In genomic region chr3:190182418-190183043, GRCh38 we compare ENCODE assay signal across 16 cellular contexts.
A peak's percentile ranks its signal among the peaks of the same experiment; 100 is the strongest.
DNase-seq lines count a peak whose midpoint lies in the region; ATAC-seq and TF ChIP-seq lines count a peak whose summit lies in the region.
"Had no signal": no experiment of that assay in that cellular context is flagged by ENCODE, and none has a peak within 500 bp of the region (broad histone marks: within the 10 kb centered on the region; RNA-seq: fewer than 3 reads in every experiment).

No MANE protein-coding gene starts in this region.

- DNase-seq in HFFc6, result peak; percentile 61
- DNase-seq in astrocyte of the spinal cord (ENCODE audit: low read depth, low spot score), result peak; percentile 67
- DNase-seq in hepatocyte (ENCODE audit: low spot score), result no peak
- DNase-seq in effector CD8-positive, alpha-beta T cell (lab: John Stamatoyannopoulos, UW), result no peak
- DNase-seq in GM03348 (ENCODE audit: low spot score), result no peak
- DNase-seq in 8988T, result no peak
- DNase-seq: activated B cell treated with CpG ODN at 0.5 μM for 24 hours; activated naive CD4-positive, alpha-beta T cell; CD4-positive, CD25-positive, alpha-beta regulatory T cell; NCI-H1694 treated with DMSO at 0.1 percent for 48 hours; posterior cingulate gyrus; T-helper 1 cell had no signal

- peak overlapping the region; percentile 52 for H3K27ac ChIP-seq in hepatocyte

- in situ Hi-C loops in astrocyte of the spinal cord (cut with HindIII; ENCODE audit: low sequenced_read_pairs), result no loop called here

- H3K4me2 ChIP-seq in hepatocyte, result no peak overlapping the region
- H3K4me2 ChIP-seq in skeletal muscle satellite cell (ENCODE audit: low read length), result peak overlapping the region; percentile 53

- peaks cover 6% of the 10 kb centered on the region for H3K9me3 Mint-ChIP-seq in HFFc6
- H3K9me3 Mint-ChIP-seq: activated B cell treated with CpG ODN at 0.5 μM for 24 hours; central memory CD8-positive, alpha-beta T cell had no signal

- H3K4me3 Mint-ChIP-seq in HFFc6, result peak overlapping the region; percentile 75
- H3K4me3 Mint-ChIP-seq: activated B cell treated with CpG ODN at 0.5 μM for 24 hours; CD4-positive, CD25-positive, alpha-beta regulatory T cell; central memory CD8-positive, alpha-beta T cell had no signal

- H4K20me1 ChIP-seq in hepatocyte (ENCODE audit: insufficient read depth, poor library complexity, severe bottlenecking), result no peaks in the 10 kb centered on the region

- TF ChIP-seq CTCF in HFFc6 (IDR thresholded peaks at IDR 0.05), result no peak
- TF ChIP-seq CTCF in astrocyte of the spinal cord (IDR thresholded peaks at IDR 0.05; ENCODE audit: low read depth, low read length), result no peak
- TF ChIP-seq CTCF in hepatocyte (IDR thresholded peaks at IDR 0.05; ENCODE audit: poor library complexity), result no peak

- H3K79me2 ChIP-seq in hepatocyte, result no peaks in the 10 kb centered on the region

- H3K36me3 ChIP-seq in hepatocyte (replicated peaks; ENCODE audit: insufficient read depth, low read depth) (no peaks in the 10 kb centered on the region), skeletal muscle satellite cell (ENCODE audit: insufficient read depth, low read length) (no peaks in the 10 kb centered on the region)
- H3K36me3 ChIP-seq: MG63 had no signal

- H3K9ac ChIP-seq in skeletal muscle satellite cell (ENCODE audit: low read depth, low read length), result peak overlapping the region; percentile 80

- WGBS in hepatocyte (ENCODE audit: low lambda C conversion rate, missing lambda C conversion rate), result 68% methylated on average over 12 of the region's 12 CpGs

- H3K4me3 ChIP-seq in astrocyte of the spinal cord (ENCODE audit: low read depth, low read length) (no peak overlapping the region), hepatocyte (no peak overlapping the region), skeletal muscle satellite cell (ENCODE audit: low read length) (peak overlapping the region; percentile 13)
- H3K4me3 ChIP-seq: MG63 had no signal

- H3K27me3 ChIP-seq in hepatocyte (no peaks in the 10 kb centered on the region), skeletal muscle satellite cell (ENCODE audit: control insufficient read depth, insufficient read depth, low read length) (no peaks in the 10 kb centered on the region)
- H3K27me3 ChIP-seq: MG63 had no signal

- peaks cover 9% of the 10 kb centered on the region for H3K36me3 Mint-ChIP-seq in HFFc6 (ENCODE audit: low read depth)
- H3K36me3 Mint-ChIP-seq: CD4-positive, CD25-positive, alpha-beta regulatory T cell had no signal

- H3K4me1 ChIP-seq in hepatocyte (ENCODE audit: insufficient read depth), result no peaks in the 10 kb centered on the region
- peaks cover 54% of the 10 kb centered on the region for H3K4me1 ChIP-seq in skeletal muscle satellite cell (ENCODE audit: control insufficient read depth, insufficient read depth, low read length)

- no peak for ATAC-seq in GM21825 (IDR thresholded peaks at IDR 0.05; ENCODE audit: unreplicated experiment)

- H3K27ac Mint-ChIP-seq in HFFc6, result peak overlapping the region; percentile 98
- H3K27ac Mint-ChIP-seq: activated B cell treated with CpG ODN at 0.5 μM for 24 hours; CD4-positive, CD25-positive, alpha-beta regulatory T cell had no signal

- H3K9me2 ChIP-seq in hepatocyte (replicated peaks; ENCODE audit: insufficient read depth), result no peaks in the 10 kb centered on the region

- H2AFZ ChIP-seq in hepatocyte, result peak overlapping the region; percentile 13

- peaks cover 84% of the 10 kb centered on the region for H3K4me1 Mint-ChIP-seq in HFFc6 (ENCODE audit: low read depth)
- H3K4me1 Mint-ChIP-seq: activated B cell treated with CpG ODN at 0.5 μM for 24 hours; CD4-positive, CD25-positive, alpha-beta regulatory T cell; central memory CD8-positive, alpha-beta T cell had no signal

- H3K27me3 Mint-ChIP-seq in HFFc6 (ENCODE audit: insufficient read depth), result no peaks in the 10 kb centered on the region; the same call in 1 of the 2 replicates
- H3K27me3 Mint-ChIP-seq: activated B cell treated with CpG ODN at 0.5 μM for 24 hours; central memory CD8-positive, alpha-beta T cell had no signal

- H3K9me3 ChIP-seq in hepatocyte (ENCODE audit: low read depth), result no peaks in the 10 kb centered on the region
- H3K9me3 ChIP-seq in skeletal muscle satellite cell (replicated peaks; ENCODE audit: low read length), result no peaks in the 10 kb centered on the region
- H3K9me3 ChIP-seq: MG63 had no signal

Comparison
In these comparisons a context has a peak if more than half of its experiments do, and no peak if none do; other contexts are left out.
1. DNase-seq: peak in HFFc6 (single experiment) and astrocyte of the spinal cord (single experiment); none in hepatocyte (single experiment), effector CD8-positive, alpha-beta T cell (single experiment), GM03348 (single experiment) and 8988T (single experiment).